Comparison of ENCODE assay signal across 8 cellular contexts in the genomic region with DNA sequence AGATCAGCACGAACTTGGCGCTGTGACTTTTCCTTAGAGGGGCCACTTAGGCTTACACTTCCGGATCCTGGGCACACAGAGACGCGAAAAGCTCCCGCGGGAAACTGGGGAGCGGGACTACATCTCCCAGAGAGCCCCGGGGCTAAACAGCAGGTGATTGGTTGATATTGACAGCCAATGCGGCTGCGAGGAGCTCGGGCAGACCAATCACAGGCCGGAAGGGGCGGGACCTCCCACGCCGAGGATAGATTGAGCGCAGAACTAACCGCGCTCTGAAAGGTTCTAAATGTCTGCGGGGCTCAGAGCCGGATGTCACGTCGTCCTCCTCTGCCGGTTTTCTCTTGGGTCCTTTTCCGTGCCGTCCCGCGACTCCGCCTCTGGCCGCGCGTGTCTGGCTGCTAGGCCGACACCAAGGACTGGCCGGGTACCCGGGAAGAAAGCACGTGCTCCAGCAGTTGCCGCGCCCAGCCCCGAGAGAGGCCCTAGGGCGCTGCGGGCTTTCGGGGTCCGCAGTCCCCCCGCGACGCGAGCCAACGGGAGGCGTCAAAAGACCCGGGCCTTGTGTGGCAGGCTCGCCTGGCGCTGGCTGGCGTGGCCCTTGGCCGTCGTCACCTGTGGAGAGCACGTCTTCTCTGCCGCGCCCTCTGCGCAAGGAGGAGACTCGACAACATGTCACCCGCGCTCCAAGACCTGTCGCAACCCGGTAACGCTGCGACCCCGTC.
DNase-seq lines count a peak whose midpoint lies in the region; ATAC-seq and TF ChIP-seq lines count a peak whose summit lies in the region.

TSS of gene MTR (plus strand) at position 258 of the 722 bp plus-strand sequence. CDS start at position 670, 412 bp downstream.

- ATAC-seq in GM19025 (IDR thresholded peaks at IDR 0.05; ENCODE audit: low read depth, unreplicated experiment), result peak; percentile 98
- ATAC-seq in HG03342 (IDR thresholded peaks at IDR 0.05; ENCODE audit: unreplicated experiment), result peak; percentile 98

- TF ChIP-seq CTCF in AG09309 (IDR thresholded peaks at IDR 0.05; ENCODE audit: control insufficient read depth, insufficient read depth, low read depth, low read length, missing control alignments), result no peak

- DNase-seq in AG09309 (ENCODE audit: low read depth) (peak; percentile 88), NCI-H446 (lab: John Stamatoyannopoulos, UW) (peak; percentile 98 to 99), cerebellar cortex (ENCODE audit: low spot score) (peak; percentile 99), iris pigment epithelial cell (ENCODE audit: low read depth) (peak; percentile 97)
- DNase-seq in activated CD4-positive, CD25-positive, alpha-beta regulatory T cell treated with anti-CD3 and anti-CD28 coated beads, Interleukin-2, amount 50 U/mL, for 16 hours (ENCODE audit: low read depth, low spot score), result peak; percentile 91
- peak; percentile 94 to 95 for DNase-seq in stimulated activated CD4-positive, alpha-beta T cell treated with anti-CD3 and anti-CD28 coated beads, Interleukin-12 subunit alpha, Interleukin-12 subunit beta, amount 100 ng/mL, for 24 hours (ENCODE audit: low read depth in 2 of 2)

- H3K4me3 ChIP-seq in AG09309 (ENCODE audit: control insufficient read depth, low read depth, low read length), result peak within 1 kb of the TSS; percentile 87

Comparison
In these comparisons a context has a peak if more than half of its experiments do, and no peak if none do; other contexts are left out.
1. Peak in every context shown above with its lines: DNase-seq, ATAC-seq and H3K4me3 ChIP-seq.